ENCODE assay signal across 10 cellular contexts in genomic region chr3:141049681-141050080, GRCh38. TPM values are rescaled to one million over a fixed set of nuclear protein-coding genes. Genes with fewer than 3 reads are reported as not detected.
DNase-seq lines count a peak whose midpoint lies in the region; ATAC-seq, FAIRE-seq and TF ChIP-seq lines count a peak whose summit lies in the region.
"Had no signal": no experiment of that assay in that cellular context is flagged by ENCODE, and none has a peak within 500 bp of the region (broad histone marks: within the 10 kb centered on the region; RNA-seq: fewer than 3 reads in every experiment).

No MANE protein-coding gene starts in this region.

- no peaks in the 10 kb centered on the region for H3K36me3 ChIP-seq in GM12878 (ENCODE audit: control insufficient read depth in 2 of 2, insufficient read depth in 2 of 2, low read length in 1 of 2)
- H3K36me3 ChIP-seq in naive thymus-derived CD4-positive, alpha-beta T cell (ENCODE audit: control insufficient read depth in 2 of 3, insufficient read depth in 3 of 3, low read length in 3 of 3) = no peaks in the 10 kb centered on the region
- H3K36me3 ChIP-seq: BLaER1 had no signal

- H3K36me3 Mint-ChIP-seq in activated CD4-positive, alpha-beta T cell treated with anti-CD3 and anti-CD28 coated beads for 36 hours (ENCODE audit: low read depth) = no peaks in the 10 kb centered on the region
- H3K36me3 Mint-ChIP-seq in progenitor cell of endocrine pancreas (ENCODE audit: insufficient read depth) = no peaks in the 10 kb centered on the region
- peaks cover 0 to 4% (median 0%) of the 10 kb centered on the region in 5 donors for H3K36me3 Mint-ChIP-seq in naive thymus-derived CD4-positive, alpha-beta T cell

- TF ChIP-seq EP300 in GM12878 (IDR thresholded peaks at IDR 0.05; ENCODE audit: borderline replicate concordance in 1 of 2, control insufficient read depth in 1 of 2, low read depth in 2 of 2, low read length in 2 of 2) = no peak

- H3K79me2 ChIP-seq in GM12878 (ENCODE audit: control insufficient read depth, insufficient read depth, low read length) = no peaks in the 10 kb centered on the region

- no peaks in the 10 kb centered on the region for H3K4me1 ChIP-seq in GM12878 (ENCODE audit: control insufficient read depth, insufficient read depth, low read length)
- no peaks in the 10 kb centered on the region for H3K4me1 ChIP-seq in naive thymus-derived CD4-positive, alpha-beta T cell (ENCODE audit: control insufficient read depth in 2 of 2, insufficient read depth in 2 of 2, low read length in 2 of 2)

- in situ Hi-C loops in GM12878 (cut with MboI) = no loop called here

- intact Hi-C loops in activated CD4-positive, alpha-beta T cell treated with anti-CD3 and anti-CD28 coated beads for 36 hours (cut with DNase I, micrococcal nuclease) = loop anchor here in 1 of 2 experiments (5.0 kb wide), 1 partner anchor 58 kb away; no protein-coding TSS in a partner anchor
- intact Hi-C loops in GM12878 (cut with micrococcal nuclease; ENCODE audit: unreplicated experiment) = no loop called here
- intact Hi-C loops in naive thymus-derived CD4-positive, alpha-beta T cell (cut with micrococcal nuclease) = no loop called here

- no peaks in the 10 kb centered on the region for H3K9me3 ChIP-seq in GM12878 (replicated peaks; ENCODE audit: control insufficient read depth, insufficient read depth, low read length)
- H3K9me3 ChIP-seq in naive thymus-derived CD4-positive, alpha-beta T cell (ENCODE audit: control insufficient read depth in 2 of 3, low read length in 3 of 3) = no peaks in the 10 kb centered on the region
- H3K9me3 ChIP-seq: BLaER1 had no signal

- H3K4me1 Mint-ChIP-seq in activated CD4-positive, alpha-beta T cell treated with anti-CD3 and anti-CD28 coated beads for 36 hours = peaks cover 7% of the 10 kb centered on the region
- H3K4me1 Mint-ChIP-seq in progenitor cell of endocrine pancreas (ENCODE audit: low read depth) = peaks cover 8% of the 10 kb centered on the region
- H3K4me1 Mint-ChIP-seq in naive thymus-derived CD4-positive, alpha-beta T cell = peaks cover 6 to 16% (median 15%) of the 10 kb centered on the region in 7 donors

- H3K4me3 Mint-ChIP-seq in activated CD4-positive, alpha-beta T cell treated with anti-CD3 and anti-CD28 coated beads for 36 hours = no peak overlapping the region
- H3K4me3 Mint-ChIP-seq in progenitor cell of endocrine pancreas (ENCODE audit: low read depth) = peak overlapping the region; percentile 78
- peak overlapping the region in 2 of 10 donors; percentile 65 to 78 for H3K4me3 Mint-ChIP-seq in naive thymus-derived CD4-positive, alpha-beta T cell

- H2AFZ ChIP-seq in GM12878 (ENCODE audit: control insufficient read depth, low read depth, low read length) = no peak overlapping the region

- RAD21 ChIA-PET in GM12878 (lab: Charles Lee; ENCODE audit: unreplicated experiment) = no interaction called here

- H3K27me3 Mint-ChIP-seq in activated CD4-positive, alpha-beta T cell treated with anti-CD3 and anti-CD28 coated beads for 36 hours = peaks cover 38% of the 10 kb centered on the region
- peaks cover 55% of the 10 kb centered on the region for H3K27me3 Mint-ChIP-seq in progenitor cell of endocrine pancreas
- peaks cover 56 to 68% (median 62%) of the 10 kb centered on the region in 5 donors for H3K27me3 Mint-ChIP-seq in naive thymus-derived CD4-positive, alpha-beta T cell

- no peak for TF ChIP-seq POLR2A in GM12878 (IDR thresholded peaks at IDR 0.05; ENCODE audit: low read depth, low read length)

- no peak overlapping the region for H3K27ac ChIP-seq in GM12878 (ENCODE audit: control insufficient read depth, insufficient read depth)
- no peak overlapping the region for H3K27ac ChIP-seq in naive thymus-derived CD4-positive, alpha-beta T cell (ENCODE audit: low read depth, low read length)
- H3K27ac ChIP-seq: BLaER1 had no signal

- 0 out of 2 replicates have a peak, but pooled peaks have one; percentile 3 for TF ChIP-seq RAD21 in GM12878 (IDR thresholded peaks at IDR 0.05; ENCODE audit: insufficient read depth, low read depth, low read length)

- no peak for FAIRE-seq in GM12878 (lab: Jason Lieb, UNC)

- TF ChIP-seq CTCF in LNCaP clone FGC (IDR thresholded peaks at IDR 0.05; ENCODE audit: control insufficient read depth, extremely low read depth, insufficient read depth) (0 out of 2 replicates have a peak, but pooled peaks have one; percentile 8), GM12878 (IDR thresholded peaks at IDR 0.05 in 2 of 3, conservative IDR thresholded peaks at IDR 0.05 in 1 of 3; ENCODE audit: control insufficient read depth in 2 of 3, extremely low read depth in 1 of 3, insufficient read depth in 1 of 3, low read depth in 3 of 3, low read length in 3 of 3) (no peak), progenitor cell of endocrine pancreas (IDR thresholded peaks at IDR 0.05; ENCODE audit: unreplicated experiment) (peak; percentile 46)

- 3% methylated on average over 2 of the region's 2 CpGs for WGBS in GM12878 (ENCODE audit: insufficient coverage, insufficient replicate concordance, low lambda C conversion rate, missing lambda C conversion rate)

- BruUV-seq in GM12878 (replicated peaks; lab: Mats Ljungman, UMichigan) = no TSS peak

- H3K4me2 ChIP-seq in GM12878 (ENCODE audit: control insufficient read depth, insufficient read depth) = no peak overlapping the region

- H3K27ac Mint-ChIP-seq in activated CD4-positive, alpha-beta T cell treated with anti-CD3 and anti-CD28 coated beads for 36 hours = no peak overlapping the region
- no peak overlapping the region for H3K27ac Mint-ChIP-seq in progenitor cell of endocrine pancreas
- no peak overlapping the region for H3K27ac Mint-ChIP-seq in naive thymus-derived CD4-positive, alpha-beta T cell

- SMC1A ChIA-PET in GM12878 (lab: Charles Lee; ENCODE audit: uncharacterized antibody, unreplicated experiment) = no interaction called here

- CTCF ChIA-PET in activated CD4-positive, alpha-beta T cell treated with anti-CD3 and anti-CD28 coated beads for 36 hours (lab: Charles Lee) = interaction anchor here (0.7 to 2.4 kb wide), 7 partner anchors 9 to 143 kb away, joined by 3 to 8 read pairs (median 4); no protein-coding TSS in a partner anchor
- CTCF ChIA-PET in GM12878 (lab: Yijun Ruan, JAX) = interaction anchor here (1.6 kb wide), 1 partner anchor 10 kb away, joined by 5 read pairs; no protein-coding TSS in a partner anchor
- CTCF ChIA-PET in naive thymus-derived CD4-positive, alpha-beta T cell (lab: Charles Lee) = no interaction called here

- ATAC-seq in activated CD4-positive, alpha-beta T cell treated with anti-CD3 and anti-CD28 coated beads for 36 hours = peak; percentile 23
- peak; percentile 34; the same call in 2 of the 3 replicates for ATAC-seq in GM12878
- ATAC-seq in GM19452 (IDR thresholded peaks at IDR 0.05; ENCODE audit: unreplicated experiment) = no peak
- no peak for ATAC-seq in naive thymus-derived CD4-positive, alpha-beta T cell
- no peak for ATAC-seq in HG03039 (IDR thresholded peaks at IDR 0.05; ENCODE audit: unreplicated experiment)

- POLR2A ChIA-PET in activated CD4-positive, alpha-beta T cell treated with anti-CD3 and anti-CD28 coated beads for 36 hours (lab: Charles Lee) = no interaction called here
- POLR2A ChIA-PET in GM12878 (lab: Charles Lee) = no interaction called here
- POLR2A ChIA-PET in naive thymus-derived CD4-positive, alpha-beta T cell (lab: Charles Lee) = no interaction called here

- H3K27me3 ChIP-seq in GM12878 (replicated peaks in 1 of 2; ENCODE audit: control insufficient read depth in 2 of 2, insufficient read depth in 2 of 2, low read length in 1 of 2) = peaks cover 14 to 22% of the 10 kb centered on the region in 2 experiments
- H3K27me3 ChIP-seq in naive thymus-derived CD4-positive, alpha-beta T cell (ENCODE audit: control insufficient read depth in 2 of 2, insufficient read depth in 2 of 2, low read length in 2 of 2) = peaks cover 0 to 3% of the 10 kb centered on the region in 2 donors

- H3K9me3 Mint-ChIP-seq in activated CD4-positive, alpha-beta T cell treated with anti-CD3 and anti-CD28 coated beads for 36 hours (ENCODE audit: low read depth) = no peaks in the 10 kb centered on the region
- H3K9me3 Mint-ChIP-seq in progenitor cell of endocrine pancreas (ENCODE audit: low read depth) = no peaks in the 10 kb centered on the region
- peaks cover 0 to 1% (median 0%) of the 10 kb centered on the region in 11 donors for H3K9me3 Mint-ChIP-seq in naive thymus-derived CD4-positive, alpha-beta T cell

- H3K9ac ChIP-seq in GM12878 (ENCODE audit: control insufficient read depth, insufficient read depth, low read length) = no peak overlapping the region
- H3K9ac ChIP-seq: BLaER1 had no signal

- DNase-seq in activated CD4-positive, alpha-beta T cell treated with anti-CD3 and anti-CD28 coated beads for 36 hours = peak; percentile 43
- no peak for DNase-seq in activated CD4-positive, alpha-beta T cell treated with anti-CD3 and anti-CD28 coated beads for 4 hours
- DNase-seq in LNCaP clone FGC (ENCODE audit: low read depth) (no peak), GM12878 (ENCODE audit: low read depth, low spot score) (no peak), progenitor cell of endocrine pancreas (ENCODE audit: low spot score, unreplicated experiment) (no peak)
- DNase-seq in naive thymus-derived CD4-positive, alpha-beta T cell = no peak

- no peak overlapping the region for H3K4me3 ChIP-seq in LNCaP clone FGC (ENCODE audit: low read depth, low read length)
- H3K4me3 ChIP-seq in GM12878 = no peak overlapping the region
- H3K4me3 ChIP-seq in naive thymus-derived CD4-positive, alpha-beta T cell (ENCODE audit: low read length) = no peak overlapping the region

- H4K20me1 ChIP-seq in GM12878 (ENCODE audit: control insufficient read depth, insufficient read depth) = no peaks in the 10 kb centered on the region
- H4K20me1 ChIP-seq: BLaER1 had no signal

RNA-seq across cellular contexts. Expression of gene SPSB4, which starts 1.5 kb away (rescaled TPM):
- total RNA-seq in activated CD4-positive, alpha-beta T cell treated with anti-CD3 and anti-CD28 coated beads for 36 hours = not detected
- total RNA-seq in GM12878 (2013; cell fraction: nucleolus; rRNA removed) = not detected in 2 replicates
- total RNA-seq in GM12878 (2014; rRNA removed) (not detected in 2 replicates), GM12878 (2014; rRNA removed; fragmentation: Illumina TruSeq; extraction: Trizol) (not detected in 2 replicates), GM12878 (2021) (not detected in 2 replicates), progenitor cell of endocrine pancreas (9.5 and 12.7 TPM in 2 replicates)
- not detected for polyA plus RNA-seq in GM12878 (2011; ENCODE audit: low read depth)
- polyA plus RNA-seq in GM12878 (2011; rRNA removed) (not detected in 2 replicates), GM12878 (2014; fragmentation: Illumina TruSeq; extraction: Trizol) (not detected in 2 replicates), GM12878 (2014; fragmentation: Nextera tagmentation; extraction: Ambion mirVana) (not detected), GM12878 (2014; rRNA removed) (not detected in 2 replicates), GM12878 (2016; fragmentation: Nextera tagmentation; extraction: Ambion mirVana) (not detected)
- not detected in 2 replicates for polyA plus RNA-seq in GM12878 (2011; cell fraction: cytosol; rRNA removed)
- not detected in 2 replicates for polyA plus RNA-seq in GM12878 (2011; cell fraction: nucleus; rRNA removed)
- polyA plus RNA-seq in GM12878 (2012) = not detected in 2 replicates
- polyA minus RNA-seq in GM12878 (2011; rRNA and poly(A)+ RNA removed) = not detected in 2 replicates
- polyA minus RNA-seq in GM12878 (2011; cell fraction: cytosol; rRNA and poly(A)+ RNA removed) = not detected in 2 replicates
- not detected in 2 replicates for polyA minus RNA-seq in GM12878 (2011; cell fraction: nucleus; rRNA and poly(A)+ RNA removed)
- total RNA-seq in naive thymus-derived CD4-positive, alpha-beta T cell = not detected
- not detected for polyA plus RNA-seq in naive thymus-derived CD4-positive, alpha-beta T cell
- total RNA-seq: HT1080 had no signal

Comparison
In these comparisons a context has a peak if more than half of its experiments do, and no peak if none do; other contexts are left out.
1. ATAC-seq: peak in activated CD4-positive, alpha-beta T cell treated with anti-CD3 and anti-CD28 coated beads for 36 hours (single experiment) and GM12878 (single experiment); none in GM19452 (single experiment), naive thymus-derived CD4-positive, alpha-beta T cell (single experiment) and HG03039 (single experiment).
2. CTCF ChIP-seq: peak in LNCaP clone FGC (single experiment) and progenitor cell of endocrine pancreas (single experiment); none in GM12878 (0 of 3).
3. RNA of gene SPSB4, which starts 1.5 kb away (total RNA-seq): 9.5 to 12.7 TPM in progenitor cell of endocrine pancreas; not detected in activated CD4-positive, alpha-beta T cell treated with anti-CD3 and anti-CD28 coated beads for 36 hours, not detected in GM12878 and not detected in naive thymus-derived CD4-positive, alpha-beta T cell; every median in the first group is over 10 times any median in the second.